ENCODE assay signal across 13 cellular contexts in genomic region chr5:176359658-176360057, GRCh38. TPM values are rescaled to one million over a fixed set of nuclear protein-coding genes. Genes with fewer than 3 reads are reported as not detected.
DNase-seq lines count a peak whose midpoint lies in the region; ATAC-seq and TF ChIP-seq lines count a peak whose summit lies in the region.
"Had no signal": no experiment of that assay in that cellular context is flagged by ENCODE, and none has a peak within 500 bp of the region (broad histone marks: within the 10 kb centered on the region; RNA-seq: fewer than 3 reads in every experiment).

No MANE protein-coding gene starts in this region.

- H3K14ac ChIP-seq in H9 (ENCODE audit: insufficient read depth, low read length) = no peak overlapping the region

- peaks cover 20 to 48% (median 34%) of the 10 kb centered on the region in 3 experiments for H3K36me3 Mint-ChIP-seq in H9 (ENCODE audit: insufficient read depth in 1 of 3, low read depth in 3 of 3)
- H3K36me3 Mint-ChIP-seq in activated T-helper 1 cell treated with anti-CD3 and anti-CD28 coated beads, Interleukin-12 subunit alpha, Interleukin-12 subunit beta, Interleukin-2, Interleukin-4 antibody, amounts not matched to agents 30 ng/mL and 10 ng/mL and 1 ng/mL, durations not matched to agents 14 hours and 24 hours and 36 hours (ENCODE audit: low read depth) = peaks cover 21% of the 10 kb centered on the region

- H3K4me1 Mint-ChIP-seq in H9 = peaks cover 9 to 16% of the 10 kb centered on the region in 2 experiments
- H3K4me1 Mint-ChIP-seq in activated T-helper 1 cell treated with anti-CD3 and anti-CD28 coated beads, Interleukin-12 subunit alpha, Interleukin-12 subunit beta, Interleukin-2, Interleukin-4 antibody, amounts not matched to agents 30 ng/mL and 10 ng/mL and 1 ng/mL, durations not matched to agents 14 hours and 24 hours and 36 hours (ENCODE audit: low read depth) = peaks cover 36% of the 10 kb centered on the region

- no CpG with 5 or more reads among the region's 4 CpGs for WGBS in H9 (ENCODE audit: extremely low coverage, insufficient read length, low lambda C conversion rate)

- no peak overlapping the region for H3K23ac ChIP-seq in H9 (ENCODE audit: insufficient read length, low read depth, low read length)

- peaks cover 8% of the 10 kb centered on the region for H3K36me3 ChIP-seq in ACC112 (ENCODE audit: insufficient read depth, low read length)
- peaks cover 8% of the 10 kb centered on the region for H3K36me3 ChIP-seq in iPS-15b (ENCODE audit: control insufficient read depth, insufficient read depth, low read length)

- H3K79me1 ChIP-seq in H9 (ENCODE audit: insufficient read depth, low read depth, low read length, poor library complexity, severe bottlenecking) = no peaks in the 10 kb centered on the region

- intact Hi-C loops in activated T-helper 1 cell treated with anti-CD3 and anti-CD28 coated beads, Interleukin-12 subunit alpha, Interleukin-12 subunit beta, Interleukin-2, Interleukin-4 antibody, amounts not matched to agents 30 ng/mL and 10 ng/mL and 1 ng/mL, durations not matched to agents 14 hours and 24 hours and 36 hours (cut with micrococcal nuclease) = loop anchor here (2.0 to 10.0 kb wide), 5 partner anchors 57 to 1155 kb away; partner anchors contain the start of genes CLTB, DDX41, FAF2 and SFXN1
- intact Hi-C loops in sciatic nerve (cut with DNase I) = no loop called here

- H3K27ac ChIP-seq in ACC112 (ENCODE audit: low read depth, low read length) (no peak overlapping the region), H9 (ENCODE audit: insufficient read length, low read depth, low read length) (no peak overlapping the region), substantia nigra (ENCODE audit: low read depth, low read length, poor library complexity, severe bottlenecking) (no peak overlapping the region)
- H3K27ac ChIP-seq: upper lobe of left lung had no signal

- no peak overlapping the region for H4K5ac ChIP-seq in H9 (ENCODE audit: insufficient read length, low read depth, low read length)

- H4K20me1 ChIP-seq in H9 (ENCODE audit: control insufficient read depth, insufficient read depth, insufficient read length) = no peaks in the 10 kb centered on the region

- H3K4me2 ChIP-seq in H9 (ENCODE audit: insufficient read depth, insufficient read length, low read length) = no peak overlapping the region

- no peaks in the 10 kb centered on the region for H3K9me3 ChIP-seq in H9 (ENCODE audit: control insufficient read depth, low read depth, low read length)
- H3K9me3 ChIP-seq in iPS-15b (ENCODE audit: control insufficient read depth, insufficient read depth, low read length) = no peaks in the 10 kb centered on the region
- H3K9me3 ChIP-seq: upper lobe of left lung had no signal

- no peak overlapping the region for H2AK5ac ChIP-seq in H9 (ENCODE audit: insufficient read length, low read length)

- no peak overlapping the region for H2BK5ac ChIP-seq in H9 (ENCODE audit: insufficient read length, low read length)

- H4K91ac ChIP-seq in H9 (ENCODE audit: insufficient read length, low read depth, low read length) = no peak overlapping the region

- peaks cover 31% of the 10 kb centered on the region for H3K27me3 Mint-ChIP-seq in H9 (ENCODE audit: low read depth)
- H3K27me3 Mint-ChIP-seq in activated T-helper 1 cell treated with anti-CD3 and anti-CD28 coated beads, Interleukin-12 subunit alpha, Interleukin-12 subunit beta, Interleukin-2, Interleukin-4 antibody, amounts not matched to agents 30 ng/mL and 10 ng/mL and 1 ng/mL, durations not matched to agents 14 hours and 24 hours and 36 hours (ENCODE audit: insufficient read depth) = no peaks in the 10 kb centered on the region

- no peak overlapping the region for H4K8ac ChIP-seq in H9 (replicated peaks; ENCODE audit: insufficient read length, low read depth, low read length)

- peaks cover 6% of the 10 kb centered on the region for H3K23me2 ChIP-seq in H9 (ENCODE audit: insufficient read length, low read depth, low read length, poor library complexity, severe bottlenecking)

- ATAC-seq in sciatic nerve (no peak), GM18519 (IDR thresholded peaks at IDR 0.05; ENCODE audit: low FRiP score, unreplicated experiment) (no peak), HG03520 (IDR thresholded peaks at IDR 0.05; ENCODE audit: unreplicated experiment) (no peak)

- H3K27ac Mint-ChIP-seq in H9 = no peak overlapping the region
- H3K27ac Mint-ChIP-seq in activated T-helper 1 cell treated with anti-CD3 and anti-CD28 coated beads, Interleukin-12 subunit alpha, Interleukin-12 subunit beta, Interleukin-2, Interleukin-4 antibody, amounts not matched to agents 30 ng/mL and 10 ng/mL and 1 ng/mL, durations not matched to agents 14 hours and 24 hours and 36 hours = no peak overlapping the region

- H2AFZ ChIP-seq in ACC112 (ENCODE audit: low read length, unreplicated experiment) (no peak overlapping the region), H9 (ENCODE audit: low read length) (no peak overlapping the region)

- H3K4me1 ChIP-seq in ACC112 (ENCODE audit: control insufficient read depth, insufficient read depth, low read length, unreplicated experiment) = peaks cover 5% of the 10 kb centered on the region
- H3K4me1 ChIP-seq in H9 (ENCODE audit: insufficient read depth, low read length) = no peaks in the 10 kb centered on the region; the same call in 1 of the 2 replicates
- H3K4me1 ChIP-seq in iPS-15b (ENCODE audit: control insufficient read depth, insufficient read depth, low read length) = no peaks in the 10 kb centered on the region

- H2BK12ac ChIP-seq in H9 (ENCODE audit: insufficient read length, low read depth, low read length) = no peak overlapping the region

- H3K27me3 ChIP-seq in ACC112 (ENCODE audit: insufficient read depth, low read length) (no peaks in the 10 kb centered on the region), H9 (ENCODE audit: insufficient read depth, low read length) (peaks cover 5% of the 10 kb centered on the region; the same call in 1 of the 2 replicates), iPS-15b (ENCODE audit: control insufficient read depth, insufficient read depth, low read length) (peaks cover 26% of the 10 kb centered on the region)
- H3K27me3 ChIP-seq: upper lobe of left lung had no signal

- no peak overlapping the region for H3K56ac ChIP-seq in H9 (ENCODE audit: insufficient read length, low read depth, low read length)

- H3K18ac ChIP-seq in H9 (ENCODE audit: insufficient read length, low read depth, low read length) = no peak overlapping the region

- no peak overlapping the region for H2BK15ac ChIP-seq in H9 (ENCODE audit: low read depth, low read length)

- DNase-seq in H9 (no peak), sciatic nerve (ENCODE audit: low spot score) (no peak), substantia nigra (lab: John Stamatoyannopoulos, UW) (no peak)
- no peak for DNase-seq in activated T-helper 1 cell treated with anti-CD3 and anti-CD28 coated beads, Interleukin-12 subunit alpha, Interleukin-12 subunit beta, Interleukin-2, Interleukin-4 antibody, amounts not matched to agents 30 ng/mL and 10 ng/mL and 1 ng/mL, durations not matched to agents 14 hours and 24 hours and 36 hours (ENCODE audit: low spot score)
- DNase-seq: aorta; KBM-7; NCI-H510A treated with DMSO at 0.1 percent for 48 hours; stimulated activated CD4-positive, alpha-beta T cell treated with anti-CD3 and anti-CD28 coated beads, Interleukin-4, amount 100 ng/mL, for 4 hours; upper lobe of left lung had no signal

- no peak overlapping the region for H2BK120ac ChIP-seq in H9 (ENCODE audit: low read depth, low read length, poor library complexity, severe bottlenecking)

- H2BK20ac ChIP-seq in H9 (ENCODE audit: low read depth, low read length, poor library complexity, severe bottlenecking) = no peak overlapping the region

- H3K4me3 ChIP-seq in ACC112 (ENCODE audit: low read depth, low read length) (peak overlapping the region; percentile 94; the same call in 1 of the 2 replicates), iPS-15b (ENCODE audit: low read depth, low read length) (peak overlapping the region; percentile 11)

- H3K9me3 Mint-ChIP-seq in H9 = no peaks in the 10 kb centered on the region
- no peaks in the 10 kb centered on the region for H3K9me3 Mint-ChIP-seq in activated T-helper 1 cell treated with anti-CD3 and anti-CD28 coated beads, Interleukin-12 subunit alpha, Interleukin-12 subunit beta, Interleukin-2, Interleukin-4 antibody, amounts not matched to agents 30 ng/mL and 10 ng/mL and 1 ng/mL, durations not matched to agents 14 hours and 24 hours and 36 hours

- peak overlapping the region; percentile 75 to 98 for H3K4me3 Mint-ChIP-seq in H9
- peak overlapping the region; percentile 84 for H3K4me3 Mint-ChIP-seq in activated T-helper 1 cell treated with anti-CD3 and anti-CD28 coated beads, Interleukin-12 subunit alpha, Interleukin-12 subunit beta, Interleukin-2, Interleukin-4 antibody, amounts not matched to agents 30 ng/mL and 10 ng/mL and 1 ng/mL, durations not matched to agents 14 hours and 24 hours and 36 hours

- H3K4ac ChIP-seq in H9 (ENCODE audit: low read depth, low read length) = no peak overlapping the region

- TF ChIP-seq CTCF in H9 (conservative IDR thresholded peaks at IDR 0.05) = no peak

- peaks cover 51% of the 10 kb centered on the region for H3K79me2 ChIP-seq in ACC112 (ENCODE audit: control insufficient read depth, insufficient read depth, low read length, unreplicated experiment)
- H3K79me2 ChIP-seq in H9 (ENCODE audit: insufficient read depth, low read length) = peaks cover 8% of the 10 kb centered on the region; the same call in 1 of the 2 replicates

- no peak overlapping the region for H3T11ph ChIP-seq in H9 (ENCODE audit: low read length)

- no peak overlapping the region for H3K9ac ChIP-seq in H9 (ENCODE audit: extremely low read depth, insufficient read length, low read length)
- H3K9ac ChIP-seq in iPS-15b (ENCODE audit: low read depth, low read length) = no peak overlapping the region

RNA-seq across cellular contexts. Expression of gene KIAA1191, which starts 1.9 kb away (rescaled TPM):
- total RNA-seq in H9 (2021) (128 and 136 TPM in 2 replicates), sciatic nerve (87.8 TPM)
- total RNA-seq in activated T-helper 1 cell treated with anti-CD3 and anti-CD28 coated beads, Interleukin-12 subunit alpha, Interleukin-12 subunit beta, Interleukin-2, Interleukin-4 antibody, amounts not matched to agents 30 ng/mL and 10 ng/mL and 1 ng/mL, durations not matched to agents 14 hours and 24 hours and 36 hours = 60.9 and 63.4 TPM in 2 replicates

RNA-seq across cellular contexts. Expression of gene ARL10, which starts 5.6 kb away (rescaled TPM):
- total RNA-seq in H9 (2021) (7.9 and 9.6 TPM in 2 replicates), sciatic nerve (29.2 TPM)
- total RNA-seq in activated T-helper 1 cell treated with anti-CD3 and anti-CD28 coated beads, Interleukin-12 subunit alpha, Interleukin-12 subunit beta, Interleukin-2, Interleukin-4 antibody, amounts not matched to agents 30 ng/mL and 10 ng/mL and 1 ng/mL, durations not matched to agents 14 hours and 24 hours and 36 hours = 19.4 and 22.3 TPM in 2 replicates

RNA-seq across cellular contexts. Expression of gene NOP16, which starts 28.7 kb away (rescaled TPM):
- 104 and 114 TPM in 2 replicates for total RNA-seq in H9 (2021)
- total RNA-seq in activated T-helper 1 cell treated with anti-CD3 and anti-CD28 coated beads, Interleukin-12 subunit alpha, Interleukin-12 subunit beta, Interleukin-2, Interleukin-4 antibody, amounts not matched to agents 30 ng/mL and 10 ng/mL and 1 ng/mL, durations not matched to agents 14 hours and 24 hours and 36 hours = 111 TPM in 2 replicates
- 9.3 TPM for total RNA-seq in sciatic nerve

RNA-seq across cellular contexts. Expression of gene HIGD2A, which starts 28.9 kb away (rescaled TPM):
- total RNA-seq in H9 (2021) (92.3 and 92.8 TPM in 2 replicates), sciatic nerve (58.8 TPM)
- total RNA-seq in activated T-helper 1 cell treated with anti-CD3 and anti-CD28 coated beads, Interleukin-12 subunit alpha, Interleukin-12 subunit beta, Interleukin-2, Interleukin-4 antibody, amounts not matched to agents 30 ng/mL and 10 ng/mL and 1 ng/mL, durations not matched to agents 14 hours and 24 hours and 36 hours = 93.2 and 93.5 TPM in 2 replicates

RNA-seq across cellular contexts. Expression of gene CLTB, which starts 56.7 kb away (rescaled TPM):
- total RNA-seq in H9 (2021) = 31.6 and 34.5 TPM in 2 replicates
- 71.6 and 84.0 TPM in 2 replicates for total RNA-seq in activated T-helper 1 cell treated with anti-CD3 and anti-CD28 coated beads, Interleukin-12 subunit alpha, Interleukin-12 subunit beta, Interleukin-2, Interleukin-4 antibody, amounts not matched to agents 30 ng/mL and 10 ng/mL and 1 ng/mL, durations not matched to agents 14 hours and 24 hours and 36 hours
- 122 TPM for total RNA-seq in sciatic nerve

Comparison
In these comparisons a context has a peak if more than half of its experiments do, and no peak if none do; other contexts are left out.
1. RNA of gene NOP16, which starts 28.7 kb away (total RNA-seq): 104 to 114 TPM in H9 and 111 TPM in activated T-helper 1 cell treated with anti-CD3 and anti-CD28 coated beads, Interleukin-12 subunit alpha, Interleukin-12 subunit beta, Interleukin-2, Interleukin-4 antibody, amounts not matched to agents 30 ng/mL and 10 ng/mL and 1 ng/mL, durations not matched to agents 14 hours and 24 hours and 36 hours; 9.3 TPM in sciatic nerve (single experiment); every median in the first group is over 10 times any median in the second.